Comparison of ENCODE assay signal across 8 cellular contexts in genomic region chr6:43687437-43688347, GRCh38. TPM values are rescaled to one million over a fixed set of nuclear protein-coding genes. Genes with fewer than 3 reads are reported as not detected.
DNase-seq lines count a peak whose midpoint lies in the region; ATAC-seq, FAIRE-seq and TF ChIP-seq lines count a peak whose summit lies in the region.

MRPS18A (minus strand) TSS chr6:43687791; CDS start chr6:43687779, 12 bp downstream.

- ATAC-seq in GM21390 (IDR thresholded peaks at IDR 0.05; ENCODE audit: unreplicated experiment) (peak; percentile 91), PC-3 (peak; percentile 95)

- H3K27ac ChIP-seq in HUES48 (ENCODE audit: low read depth, low read length) (peak within 1 kb of the TSS; percentile 80), PC-3 (ENCODE audit: low read length) (peak within 1 kb of the TSS; percentile 70), esophagus (ENCODE audit: low read depth in 2 of 2, low read length in 1 of 2) (peak within 1 kb of the TSS; percentile 75 to 79), muscle layer of colon (ENCODE audit: low read depth, low read length) (peak within 1 kb of the TSS; percentile 75)

- no peaks in the 10 kb centered on the region for H3F3A ChIP-seq in PC-3 (ENCODE audit: low read length, unreplicated experiment)

- H3K9me2 ChIP-seq in PC-3 (replicated peaks; ENCODE audit: low read length) = no peaks in the 10 kb centered on the region

- CTCF ChIA-PET in PC-3 (lab: Charles Lee) = interaction anchor here (0.5 kb wide), 1 partner anchor 11 kb away, joined by 6 read pairs; no protein-coding TSS in a partner anchor

- H3K9ac ChIP-seq in HUES48 (ENCODE audit: low read depth, low read length) = peak within 1 kb of the TSS; percentile 87
- H3K9ac ChIP-seq in PC-3 (ENCODE audit: low read length) = peak within 1 kb of the TSS; percentile 92
- peak within 1 kb of the TSS; percentile 69 for H3K9ac ChIP-seq in muscle layer of colon (ENCODE audit: low read length)

- WGBS in esophagus, 2 donors = 8 to 10% methylated on average over 43 of the region's 43 CpGs

- intact Hi-C loops in PC-3 (cut with micrococcal nuclease) = no loop called here

- peak within 1 kb of the TSS; percentile 94 for H3K4me3 ChIP-seq in HUES48 (ENCODE audit: low read depth, low read length)
- H3K4me3 ChIP-seq in PC-3 (ENCODE audit: low read length) = peak within 1 kb of the TSS; percentile 93
- H3K4me3 ChIP-seq in esophagus (ENCODE audit: low read depth in 1 of 2, low read length in 2 of 2) = peak within 1 kb of the TSS; percentile 64 to 98
- H3K4me3 ChIP-seq in muscle layer of colon (ENCODE audit: low read depth in 1 of 2, low read length in 2 of 2) = peak within 1 kb of the TSS; percentile 59 to 89

- H3K4me1 ChIP-seq in HUES48 (ENCODE audit: control insufficient read depth, insufficient read depth, low read length) (peaks cover 14% of the 10 kb centered on the region; the same call in 1 of the 2 replicates), PC-3 (ENCODE audit: insufficient read depth, low read length) (peaks cover 26% of the 10 kb centered on the region), esophagus (ENCODE audit: control insufficient read depth in 2 of 2, insufficient read depth in 2 of 2, low read length in 1 of 2) (peaks cover 0 to 6% of the 10 kb centered on the region in 2 donors), muscle layer of colon (ENCODE audit: insufficient read depth, low read length) (peaks cover 15% of the 10 kb centered on the region)

- H3K27me3 ChIP-seq in HUES48 (ENCODE audit: control insufficient read depth, insufficient read depth, low read length) (no peaks in the 10 kb centered on the region), PC-3 (ENCODE audit: low read length) (no peaks in the 10 kb centered on the region), esophagus (ENCODE audit: control insufficient read depth in 1 of 2, insufficient read depth in 2 of 2, low read length in 2 of 2) (no peaks in the 10 kb centered on the region), muscle layer of colon (ENCODE audit: control insufficient read depth in 1 of 2, insufficient read depth in 2 of 2, low read length in 2 of 2) (no peaks in the 10 kb centered on the region)

- TSS peak; percentile 95 for BruUV-seq in PC-3 (replicated peaks; lab: Mats Ljungman, UMichigan)

- POLR2A ChIA-PET in PC-3 (lab: Charles Lee; ENCODE audit: unreplicated experiment) = interaction anchor here (0.5 to 0.6 kb wide), 4 partner anchors 11 to 773 kb away, joined by 3 to 11 read pairs (median 5); partner anchors contain the start of gene TMEM63B

- peak within 1 kb of the TSS; percentile 80 for H2AFZ ChIP-seq in PC-3 (ENCODE audit: low read length)

- peak within 1 kb of the TSS; percentile 97 for H3K4me2 ChIP-seq in PC-3 (ENCODE audit: low read length)

- H3K79me2 ChIP-seq in PC-3 (ENCODE audit: low read length) = peaks cover 55% of the 10 kb centered on the region

- H3K9me3 ChIP-seq in HUES48 (ENCODE audit: control insufficient read depth, insufficient read depth, low read length) = no peaks in the 10 kb centered on the region
- no peaks in the 10 kb centered on the region for H3K9me3 ChIP-seq in PC-3 (ENCODE audit: low read length)
- H3K9me3 ChIP-seq in esophagus (ENCODE audit: control insufficient read depth in 2 of 2, insufficient read depth in 1 of 2, low read depth in 1 of 2, low read length in 1 of 2) = no peaks in the 10 kb centered on the region
- H3K9me3 ChIP-seq in muscle layer of colon (ENCODE audit: low read length) = no peaks in the 10 kb centered on the region

- TF ChIP-seq CTCF in D721Med (IDR thresholded peaks at IDR 0.05; ENCODE audit: insufficient read depth, missing control alignments) = no peak
- no peak for TF ChIP-seq CTCF in PC-3 (conservative IDR thresholded peaks at IDR 0.05; ENCODE audit: low read depth, low read length)

- H3K36me3 ChIP-seq in HUES48 (ENCODE audit: control insufficient read depth, insufficient read depth, low read length) = 0 out of 2 replicates have a peak, but pooled peaks cover 5% of the 10 kb centered on the region
- peaks cover 3% of the 10 kb centered on the region; the same call in 1 of the 2 replicates for H3K36me3 ChIP-seq in PC-3 (ENCODE audit: low read depth, low read length)
- no peaks in the 10 kb centered on the region for H3K36me3 ChIP-seq in esophagus (ENCODE audit: control insufficient read depth in 2 of 2, insufficient read depth in 2 of 2, low read length in 1 of 2)
- no peaks in the 10 kb centered on the region for H3K36me3 ChIP-seq in muscle layer of colon (ENCODE audit: insufficient read depth, low read length)

- DNase-seq in D721Med (ENCODE audit: insufficient read length, low spot score) = peak; percentile 88
- DNase-seq in PC-3 = peak; percentile 90
- peak; percentile 78 for DNase-seq in activated T-cell treated with anti-CD3 and anti-CD28 coated beads, Interleukin-2, amount 50 U/mL, for 1 hour
- peak; percentile 54 for DNase-seq in stimulated activated CD8-positive, alpha-beta memory T cell treated with anti-CD3 and anti-CD28 coated beads, Interleukin-7, amount 100 ng/mL, for 24 hours (ENCODE audit: low read depth)

- H4K20me1 ChIP-seq in PC-3 (ENCODE audit: low read length) = peaks cover 9% of the 10 kb centered on the region; the same call in 1 of the 2 replicates

- no peak for FAIRE-seq in D721Med (lab: Jason Lieb, UNC)

RNA-seq across cellular contexts. Expression of gene MRPS18A, which starts in this region (rescaled TPM):
- 91.5 and 105 TPM in 2 replicates for total RNA-seq in PC-3 (2014; rRNA removed)
- 10 to 100 TPM; 33.3 to 70.0 TPM for polyA plus RNA-seq in esophagus

Comparison
In these comparisons a context has a peak if more than half of its experiments do, and no peak if none do; other contexts are left out.
1. Peak in every context shown above with its lines: DNase-seq, ATAC-seq, H3K4me3 ChIP-seq and H3K27ac ChIP-seq.